ENCODE assay signal across 1 cellular context in the genomic region with DNA sequence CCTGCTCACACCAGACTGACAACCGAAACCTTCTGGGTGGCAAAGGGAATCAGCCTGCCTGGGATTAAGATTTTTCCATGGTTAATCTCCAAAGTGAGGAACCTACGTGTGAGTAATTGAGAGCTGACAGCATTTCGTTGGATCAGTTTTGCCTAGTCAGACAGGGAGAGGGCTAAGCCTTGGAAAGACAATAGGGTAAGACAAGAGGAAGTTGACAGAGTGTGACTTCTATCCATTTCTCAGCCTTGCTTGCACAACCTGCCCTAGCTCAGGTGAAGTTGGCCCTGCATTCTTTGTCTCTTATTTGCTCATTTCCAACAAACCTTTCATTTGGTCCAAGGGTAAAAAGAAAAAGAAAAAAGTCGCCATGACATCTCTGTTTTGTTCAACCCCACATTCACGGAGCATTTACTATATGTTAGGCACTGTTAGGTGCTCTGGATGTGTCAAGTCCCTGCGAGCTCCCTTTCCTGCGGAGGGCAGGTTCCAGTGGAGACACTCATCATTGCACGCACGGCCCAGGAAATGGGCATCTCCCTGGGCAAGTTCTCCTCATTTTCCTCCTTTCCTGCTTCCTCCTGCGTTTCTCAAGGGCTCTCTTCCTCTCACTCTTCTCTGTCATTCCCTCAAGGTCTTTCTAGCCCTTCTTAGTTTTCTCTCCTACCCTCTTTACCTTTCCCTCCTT.
TF ChIP-seq lines count a peak whose summit lies in the region.

No MANE protein-coding gene starts in this region.

TF ChIP-seq in A549, 52 proteins besides CTCF, POLR2A, EP300 and RAD21 (continued from another document):
- TF ChIP-seq, protein P1, sequence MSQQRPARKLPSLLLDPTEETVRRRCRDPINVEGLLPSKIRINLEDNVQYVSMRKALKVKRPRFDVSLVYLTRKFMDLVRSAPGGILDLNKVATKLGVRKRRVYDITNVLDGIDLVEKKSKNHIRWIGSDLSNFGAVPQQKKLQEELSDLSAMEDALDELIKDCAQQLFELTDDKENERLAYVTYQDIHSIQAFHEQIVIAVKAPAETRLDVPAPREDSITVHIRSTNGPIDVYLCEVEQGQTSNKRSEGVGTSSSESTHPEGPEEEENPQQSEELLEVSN (IDR thresholded peaks at IDR 0.05; ENCODE audit: borderline replicate concordance, low read depth): no peak
- TF ChIP-seq FOSL2 (IDR thresholded peaks at IDR 0.05) (no peak), FOSL2 (CRISPR knock-in tag; IDR thresholded peaks at IDR 0.05) (0 out of 2 replicates have a peak, but pooled peaks have one; percentile 3), CEBPB (IDR thresholded peaks at IDR 0.05) (peak in 1 of 2 experiments; percentile 63; a peak in 2 of 4 replicates), JUN (IDR thresholded peaks at IDR 0.05) (no peak), GATA3 (IDR thresholded peaks at IDR 0.05; ENCODE audit: borderline replicate concordance) (no peak), TFCP2L1 (CRISPR knock-in tag; IDR thresholded peaks at IDR 0.05) (no peak), MAFK (IDR thresholded peaks at IDR 0.05; ENCODE audit: partially characterized antibody) (peak; percentile 55), ZC3H11A (IDR thresholded peaks at IDR 0.05) (no peak), JUNB (IDR thresholded peaks at IDR 0.05) (no peak)
- TF ChIP-seq, protein P2, sequence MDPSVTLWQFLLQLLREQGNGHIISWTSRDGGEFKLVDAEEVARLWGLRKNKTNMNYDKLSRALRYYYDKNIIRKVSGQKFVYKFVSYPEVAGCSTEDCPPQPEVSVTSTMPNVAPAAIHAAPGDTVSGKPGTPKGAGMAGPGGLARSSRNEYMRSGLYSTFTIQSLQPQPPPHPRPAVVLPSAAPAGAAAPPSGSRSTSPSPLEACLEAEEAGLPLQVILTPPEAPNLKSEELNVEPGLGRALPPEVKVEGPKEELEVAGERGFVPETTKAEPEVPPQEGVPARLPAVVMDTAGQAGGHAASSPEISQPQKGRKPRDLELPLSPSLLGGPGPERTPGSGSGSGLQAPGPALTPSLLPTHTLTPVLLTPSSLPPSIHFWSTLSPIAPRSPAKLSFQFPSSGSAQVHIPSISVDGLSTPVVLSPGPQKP (IDR thresholded peaks at IDR 0.05; ENCODE audit: low read depth, low read length): no peak
TF ChIP-seq in A549: peak in this region for 3.
